Comparison of ENCODE assay signal across 8 cellular contexts in genomic region chr12:62933220-62933870, GRCh38. TPM values are rescaled to one million over a fixed set of nuclear protein-coding genes. Genes with fewer than 3 reads are reported as not detected.
DNase-seq lines count a peak whose midpoint lies in the region; ATAC-seq, FAIRE-seq and TF ChIP-seq lines count a peak whose summit lies in the region.

No MANE protein-coding gene starts in this region.

- no peak for TF ChIP-seq RAD21 in K562 (CRISPR knock-in tag; conservative IDR thresholded peaks at IDR 0.05 in 1 of 2, IDR thresholded peaks at IDR 0.05 in 1 of 2)

- TSS peak; percentile 50 for BruUV-seq in K562 (replicated peaks; lab: Mats Ljungman, UMichigan)

- in situ Hi-C loops in K562 (cut with MboI) (no loop called here), gastrocnemius medialis (cut with MboI; ENCODE audit: low sequenced_read_pairs in 4 of 4) (loop anchor here in 1 of 4 donors (25.0 kb wide), 1 partner anchor 104 kb away; no protein-coding TSS in a partner anchor)

- peak; percentile 35 for DNase-seq in EL
- peak; percentile 79 for DNase-seq in NCI-H2029 (lab: John Stamatoyannopoulos, UW)
- peak; percentile 46 to 64 (median 54) for DNase-seq in K562 (ENCODE audit: extremely low read depth in 1 of 4, low spot score in 3 of 4)
- DNase-seq in iPS-NIHi11 (ENCODE audit: low spot score), result peak; percentile 83
- peak in 1 of 2 donors; percentile 16 for DNase-seq in gastrocnemius medialis
- no peak for DNase-seq in activated effector memory CD4-positive, alpha-beta T cell treated with Interleukin-2 at 50 U/mL for 16 hours
- DNase-seq in NCI-H446 treated with DMSO at 0.1 percent for 48 hours (lab: John Stamatoyannopoulos, UW), result no peak

- intact Hi-C loops in K562 (cut with micrococcal nuclease), result loop anchor here (5.0 kb wide), 2 partner anchors 121 to 134 kb away; no protein-coding TSS in a partner anchor
- intact Hi-C loops in gastrocnemius medialis (cut with DNase I; ENCODE audit: low total_unique reads), result loop anchor here (10.0 kb wide), 1 partner anchor 119 kb away; no protein-coding TSS in a partner anchor

- no peak for TF ChIP-seq POLR2A in K562 (conservative IDR thresholded peaks at IDR 0.05)
- TF ChIP-seq POLR2A in gastrocnemius medialis (IDR thresholded peaks at IDR 0.05), result no peak

- FAIRE-seq in K562 (lab: Jason Lieb, UNC), result peak; percentile 42

- H3K9ac ChIP-seq in K562 (ENCODE audit: insufficient read depth in 1 of 2, low read depth in 2 of 2, low read length in 2 of 2), result peak overlapping the region; percentile 59 to 88

- TF ChIP-seq EP300 in K562 (IDR thresholded peaks at IDR 0.05; ENCODE audit: low read length), result no peak

- peak overlapping the region; percentile 77 for H3K4me2 ChIP-seq in K562 (ENCODE audit: insufficient read depth, low read length)

- 11% methylated on average over 22 of the region's 22 CpGs for WGBS in K562 (ENCODE audit: insufficient coverage, low coverage, missing lambda C conversion rate)

- peaks cover 10 to 24% of the 10 kb centered on the region in 2 experiments; a peak in 4 of 5 replicates for H3K4me1 ChIP-seq in K562 (replicated peaks in 1 of 2; ENCODE audit: control insufficient read depth in 2 of 2, insufficient read depth in 2 of 2, low read length in 2 of 2)
- H3K4me1 ChIP-seq in gastrocnemius medialis, result peaks cover 5 to 14% of the 10 kb centered on the region in 2 donors

- peak overlapping the region; percentile 91 for H2AFZ ChIP-seq in K562 (ENCODE audit: low read depth, low read length)

- no peaks in the 10 kb centered on the region for H3K36me3 ChIP-seq in K562 (ENCODE audit: control insufficient read depth, insufficient read depth, low read length)
- no peaks in the 10 kb centered on the region for H3K36me3 ChIP-seq in gastrocnemius medialis

- TF ChIP-seq CTCF in K562 (IDR thresholded peaks at IDR 0.05 in 2 of 3, conservative IDR thresholded peaks at IDR 0.05 in 1 of 3; ENCODE audit: insufficient read depth in 2 of 3, low read depth in 1 of 3, low read length in 3 of 3) (no peak), gastrocnemius medialis (IDR thresholded peaks at IDR 0.05 in 4 of 5, conservative IDR thresholded peaks at IDR 0.05 in 1 of 5) (no peak)

- CTCF ChIA-PET in K562 (lab: Yijun Ruan, JAX; ENCODE audit: low intra/inter-chr PET ratio), result no interaction called here

- POLR2A ChIA-PET in K562 (lab: Yijun Ruan, JAX), result interaction anchor here (0.5 to 2.2 kb wide), 7 partner anchors 9 to 431 kb away, joined by 3 to 11 read pairs (median 3); no protein-coding TSS in a partner anchor

- no peaks in the 10 kb centered on the region for H3K9me1 ChIP-seq in K562 (ENCODE audit: control insufficient read depth, insufficient read depth, low read length)

- no peaks in the 10 kb centered on the region for H4K20me1 ChIP-seq in K562 (replicated peaks; ENCODE audit: control insufficient read depth, insufficient read depth, low read length)

- H3K27me3 ChIP-seq in K562 (ENCODE audit: control insufficient read depth in 2 of 2, insufficient read depth in 2 of 2, low read length in 2 of 2) (peaks cover 0 to 7% of the 10 kb centered on the region in 2 experiments; a peak in 1 of 5 replicates), gastrocnemius medialis (no peaks in the 10 kb centered on the region)

- peaks cover 54% of the 10 kb centered on the region for H3K79me2 ChIP-seq in K562 (ENCODE audit: control insufficient read depth, insufficient read depth, low read length)

- peak overlapping the region; percentile 72 for H3K4me3 ChIP-seq in K562
- H3K4me3 ChIP-seq in gastrocnemius medialis, result peak overlapping the region; percentile 64 to 92 (median 72)

- H3K27ac ChIP-seq in K562 (ENCODE audit: extremely low read depth, low read depth, low read length), result peak overlapping the region; percentile 67; the same call in 2 of the 3 replicates
- peak overlapping the region; percentile 27 to 87 (median 66) for H3K27ac ChIP-seq in gastrocnemius medialis

- ATAC-seq in K562 (peak; percentile 64), gastrocnemius medialis (peak in 1 of 2 donors; percentile 36), HG03442 (IDR thresholded peaks at IDR 0.05; ENCODE audit: unreplicated experiment) (no peak)

- no peaks in the 10 kb centered on the region for H3K9me3 ChIP-seq in K562 (replicated peaks; ENCODE audit: control insufficient read depth, insufficient read depth, low read depth, low read length)
- no peaks in the 10 kb centered on the region for H3K9me3 ChIP-seq in gastrocnemius medialis

TF ChIP-seq in K562, 482 proteins besides CTCF, POLR2A, EP300 and RAD21 (continues in another document):
- no peak for TF ChIP-seq BRF2 (IDR thresholded peaks at IDR 0.05; ENCODE audit: borderline replicate concordance, insufficient read depth, insufficient read length)
- TF ChIP-seq DACH1 (IDR thresholded peaks at IDR 0.05; ENCODE audit: partially characterized antibody), result peak; percentile 33
- TF ChIP-seq, protein P1, sequence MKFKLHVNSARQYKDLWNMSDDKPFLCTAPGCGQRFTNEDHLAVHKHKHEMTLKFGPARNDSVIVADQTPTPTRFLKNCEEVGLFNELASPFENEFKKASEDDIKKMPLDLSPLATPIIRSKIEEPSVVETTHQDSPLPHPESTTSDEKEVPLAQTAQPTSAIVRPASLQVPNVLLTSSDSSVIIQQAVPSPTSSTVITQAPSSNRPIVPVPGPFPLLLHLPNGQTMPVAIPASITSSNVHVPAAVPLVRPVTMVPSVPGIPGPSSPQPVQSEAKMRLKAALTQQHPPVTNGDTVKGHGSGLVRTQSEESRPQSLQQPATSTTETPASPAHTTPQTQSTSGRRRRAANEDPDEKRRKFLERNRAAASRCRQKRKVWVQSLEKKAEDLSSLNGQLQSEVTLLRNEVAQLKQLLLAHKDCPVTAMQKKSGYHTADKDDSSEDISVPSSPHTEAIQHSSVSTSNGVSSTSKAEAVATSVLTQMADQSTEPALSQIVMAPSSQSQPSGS (CRISPR knock-in tag; IDR thresholded peaks at IDR 0.05), result no peak
- no peak for TF ChIP-seq PCBP2 (IDR thresholded peaks at IDR 0.05; ENCODE audit: low read depth, low read length, poor library complexity, severe bottlenecking)
- TF ChIP-seq GATA2 (CRISPR knock-in tag; IDR thresholded peaks at IDR 0.05), result no peak
- no peak for TF ChIP-seq TCF7 (IDR thresholded peaks at IDR 0.05; ENCODE audit: borderline replicate concordance)
- no peak for TF ChIP-seq RHOXF2B (CRISPR knock-in tag; conservative IDR thresholded peaks at IDR 0.05)
- no peak for TF ChIP-seq CBX1 (IDR thresholded peaks at IDR 0.05; ENCODE audit: low read depth)
- no peak for TF ChIP-seq ZFX (CRISPR knock-in tag; IDR thresholded peaks at IDR 0.05)
- TF ChIP-seq GABPA (tag; conservative IDR thresholded peaks at IDR 0.05; ENCODE audit: low read depth), result no peak
- no peak for TF ChIP-seq ELF1 (tag; IDR thresholded peaks at IDR 0.05)
- no peak for TF ChIP-seq JUN (IDR thresholded peaks at IDR 0.05; ENCODE audit: borderline replicate concordance, low read depth, low read length)
- TF ChIP-seq JUN (CRISPR knock-in tag; IDR thresholded peaks at IDR 0.05; ENCODE audit: borderline replicate concordance), result no peak
- TF ChIP-seq NR4A1 (CRISPR knock-in tag; IDR thresholded peaks at IDR 0.05), result no peak
- TF ChIP-seq NR4A1 (tag; IDR thresholded peaks at IDR 0.05), result no peak
- 0 out of 4 replicates have a peak, but pooled peaks of 1 of the 2 experiments have one; percentile 6 for TF ChIP-seq MNT (conservative IDR thresholded peaks at IDR 0.05)
- TF ChIP-seq NFYB (IDR thresholded peaks at IDR 0.05; ENCODE audit: extremely low read depth, insufficient read length), result peak; percentile 39

RNA-seq across cellular contexts. Expression of gene PPM1H, which starts 1.6 kb away (rescaled TPM):
- 4.0 and 12.4 TPM in 2 replicates for total RNA-seq in K562 (2011; cell fraction: chromatin; rRNA removed; ENCODE audit: low replicate concordance)
- total RNA-seq in K562 (2011; cell fraction: nucleolus; rRNA removed), result 5.7 and 6.2 TPM in 2 replicates
- 5.2 and 6.4 TPM in 2 replicates for total RNA-seq in K562 (2011; cell fraction: nucleoplasm; rRNA removed)
- total RNA-seq in K562 (2014; rRNA removed) (11.3 and 13.0 TPM in 2 replicates), K562 (2014; rRNA removed; fragmentation: Illumina TruSeq; extraction: Trizol) (13.7 and 17.2 TPM in 2 replicates), K562 (2015; rRNA removed; fragmentation: Illumina TruSeq; extraction: Trizol) (29.0 and 29.3 TPM in 2 replicates), K562 (2021) (21.5 and 23.0 TPM in 2 replicates), gastrocnemius medialis (1 to 10 TPM in 2 of 4 donors, under 1 TPM in 2; 0.46 to 3.4 (median 1.3) TPM)
- polyA plus RNA-seq in K562 (2011; rRNA removed) (4.8 and 6.1 TPM in 2 replicates), K562 (2014; fragmentation: Illumina TruSeq; extraction: Trizol) (11.1 and 11.6 TPM in 2 replicates), K562 (2014; fragmentation: Nextera tagmentation; extraction: Ambion mirVana) (1 to 10 TPM; 5.3 to 8.1 TPM), K562 (2014; rRNA removed) (9.3 and 9.7 TPM in 2 replicates)
- 4.5 and 5.7 TPM in 2 replicates for polyA plus RNA-seq in K562 (2011; cell fraction: cytosol; rRNA removed)
- polyA plus RNA-seq in K562 (2011; cell fraction: nucleus; rRNA removed), result 3.7 and 4.0 TPM in 2 replicates
- polyA plus RNA-seq in K562 (2012), result 9.0 and 13.2 TPM in 2 replicates
- polyA minus RNA-seq in K562 (2011; rRNA and poly(A)+ RNA removed), result 10.7 and 12.0 TPM in 2 replicates
- 6.6 and 9.7 TPM in 2 replicates for polyA minus RNA-seq in K562 (2011; cell fraction: cytosol; rRNA and poly(A)+ RNA removed)
- polyA minus RNA-seq in K562 (2011; cell fraction: nucleus; rRNA and poly(A)+ RNA removed), result 5.8 and 6.6 TPM in 2 replicates

Comparison
In these comparisons a context has a peak if more than half of its experiments do, and no peak if none do; other contexts are left out.
1. DNase-seq: peak in EL (single experiment), NCI-H2029 (single experiment), K562 (4 of 4) and iPS-NIHi11 (single experiment); none in activated effector memory CD4-positive, alpha-beta T cell treated with Interleukin-2 at 50 U/mL for 16 hours (single experiment) and NCI-H446 treated with DMSO at 0.1 percent for 48 hours (single experiment).